Comparison of ENCODE assay signal across 8 cellular contexts in genomic region chr16:67395458-67396158, GRCh38. TPM values are rescaled to one million over a fixed set of nuclear protein-coding genes. Genes with fewer than 3 reads are reported as not detected.
DNase-seq lines count a peak whose midpoint lies in the region; ATAC-seq and TF ChIP-seq lines count a peak whose summit lies in the region.

No MANE protein-coding gene starts in this region.

- intact Hi-C loops in body of pancreas (cut with DNase I): no loop called here

- peaks cover 0 to 7% of the 10 kb centered on the region in 2 donors for H3K27me3 ChIP-seq in body of pancreas

- no peaks in the 10 kb centered on the region for H3K36me3 ChIP-seq in body of pancreas (replicated peaks in 1 of 2; ENCODE audit: insufficient read depth in 1 of 2, low read depth in 2 of 2)

- peak overlapping the region; percentile 77 to 87 (median 84) for H3K27ac ChIP-seq in body of pancreas

- H3K4me3 ChIP-seq in body of pancreas: no peak overlapping the region

- TF ChIP-seq CTCF in body of pancreas (IDR thresholded peaks at IDR 0.05): no peak

- ATAC-seq in body of pancreas (peak; percentile 49), GM21367 (IDR thresholded peaks at IDR 0.05; ENCODE audit: unreplicated experiment) (no peak)

- DNase-seq in COR-L47 (lab: John Stamatoyannopoulos, UW): peak; percentile 96
- DNase-seq in NCI-H146 treated with DMSO at 0.1 percent for 48 hours (lab: John Stamatoyannopoulos, UW; ENCODE audit: unreplicated experiment): peak; percentile 75
- peak; percentile 73 to 90 (median 87) for DNase-seq in body of pancreas
- DNase-seq in myocyte (ENCODE audit: low read depth): peak; percentile 94
- DNase-seq in COLO829 (ENCODE audit: low spot score): no peak
- no peak for DNase-seq in AG08396 (ENCODE audit: low spot score)
- DNase-seq in hypothalamus (lab: John Stamatoyannopoulos, UW): no peak

- 41 to 48% methylated on average over 9 to 13 of the region's 13 CpGs for WGBS in body of pancreas, 2 donors

- H3K4me1 ChIP-seq in body of pancreas: peaks cover 63% of the 10 kb centered on the region

- H3K9me3 ChIP-seq in body of pancreas: no peaks in the 10 kb centered on the region

- TF ChIP-seq POLR2A in body of pancreas (IDR thresholded peaks at IDR 0.05): peak in 2 of 3 donors; percentile 33 to 44

RNA-seq across cellular contexts. Expression of gene TPPP3, which starts 2.3 kb away (rescaled TPM):
- total RNA-seq in body of pancreas (10 to 100 TPM; 11.2 to 30.0 TPM), myocyte (30.0 and 67.0 TPM in 2 replicates)
- 94.4 TPM for polyA plus RNA-seq in myocyte (2012)

RNA-seq across cellular contexts. Expression of gene ZDHHC1, which starts 20.7 kb away (rescaled TPM):
- total RNA-seq in body of pancreas (10 to 100 TPM; 13.0 to 57.0 TPM), myocyte (12.8 and 19.2 TPM in 2 replicates)
- 15.1 TPM for polyA plus RNA-seq in myocyte (2012)

RNA-seq across cellular contexts. Expression of gene HSD11B2, which starts 35.3 kb away (rescaled TPM):
- total RNA-seq in body of pancreas (10 to 100 TPM in 1 of 2 donors, 1 to 10 TPM in 1; 5.4 to 13.8 TPM), myocyte (6.1 and 31.3 TPM in 2 replicates)
- 5.9 TPM for polyA plus RNA-seq in myocyte (2012)

Comparison
In these comparisons a context has a peak if more than half of its experiments do, and no peak if none do; other contexts are left out.
1. DNase-seq: peak in COR-L47 (single experiment), NCI-H146 treated with DMSO at 0.1 percent for 48 hours (single experiment), body of pancreas (4 of 4) and myocyte (single experiment); none in COLO829 (single experiment), AG08396 (single experiment) and hypothalamus (0 of 51).